Comparison of ENCODE assay signal across 8 cellular contexts in genomic region chr17:70169707-70170597, GRCh38. TPM values are rescaled to one million over a fixed set of nuclear protein-coding genes. Genes with fewer than 3 reads are reported as not detected.
DNase-seq lines count a peak whose midpoint lies in the region; ATAC-seq and TF ChIP-seq lines count a peak whose summit lies in the region.

No MANE protein-coding gene starts in this region.

- H3K27ac ChIP-seq in brain microvascular endothelial cell, result no peak overlapping the region
- H3K27ac ChIP-seq in stomach smooth muscle (ENCODE audit: low read length), result peak overlapping the region; percentile 43

- H3K4me1 ChIP-seq in stomach smooth muscle (ENCODE audit: control insufficient read depth, insufficient read depth, low read length), result peaks cover 10% of the 10 kb centered on the region

- in situ Hi-C loops in brain microvascular endothelial cell (cut with HindIII; ENCODE audit: low pct_ligation_motif_present, low sequenced_read_pairs), result no loop called here

- no peak for TF ChIP-seq CTCF in LNCaP clone FGC (IDR thresholded peaks at IDR 0.05; ENCODE audit: control insufficient read depth, extremely low read depth, insufficient read depth)
- no peak for TF ChIP-seq CTCF in brain microvascular endothelial cell (IDR thresholded peaks at IDR 0.05; ENCODE audit: low read depth, low read length, missing control alignments)

- intact Hi-C loops in left colon (cut with DNase I, micrococcal nuclease), result loop anchor here in 1 of 2 donors (10.0 kb wide), 1 partner anchor 385 kb away; no protein-coding TSS in a partner anchor

- H3K9ac ChIP-seq in stomach smooth muscle (ENCODE audit: low read length in 2 of 2), result peak overlapping the region; percentile 58 to 63

- H3K27me3 ChIP-seq in brain microvascular endothelial cell (replicated peaks) (no peaks in the 10 kb centered on the region), stomach smooth muscle (ENCODE audit: control insufficient read depth in 1 of 2, insufficient read depth in 2 of 2, low read length in 2 of 2) (no peaks in the 10 kb centered on the region)

- ATAC-seq in left colon (peak; percentile 46), HG02938 (IDR thresholded peaks at IDR 0.05; ENCODE audit: unreplicated experiment) (no peak), GM21447 (IDR thresholded peaks at IDR 0.05; ENCODE audit: unreplicated experiment) (no peak)

- peak; percentile 15 for DNase-seq in COLO668 (lab: John Stamatoyannopoulos, UW; ENCODE audit: unreplicated experiment)
- no peak for DNase-seq in LNCaP clone FGC (ENCODE audit: low read depth)
- DNase-seq in brain microvascular endothelial cell, result no peak
- no peak for DNase-seq in left colon
- no peak for DNase-seq in UCSD-AML1 (lab: John Stamatoyannopoulos, UW; ENCODE audit: unreplicated experiment)

- H3K9me3 ChIP-seq in stomach smooth muscle (ENCODE audit: control insufficient read depth in 2 of 2, low read length in 2 of 2), result no peaks in the 10 kb centered on the region

- H3K36me3 ChIP-seq in brain microvascular endothelial cell (replicated peaks), result no peaks in the 10 kb centered on the region
- no peaks in the 10 kb centered on the region for H3K36me3 ChIP-seq in stomach smooth muscle (ENCODE audit: control insufficient read depth in 2 of 2, insufficient read depth in 2 of 2, low read length in 2 of 2)

- H3K4me3 ChIP-seq in LNCaP clone FGC (ENCODE audit: low read depth, low read length) (peak overlapping the region; percentile 61), brain microvascular endothelial cell (ENCODE audit: low read depth, low read length) (peak overlapping the region; percentile 72), stomach smooth muscle (ENCODE audit: low read length in 2 of 2) (peak overlapping the region; percentile 79 to 85)

RNA-seq across cellular contexts. Expression of gene KCNJ2, which starts 0.6 kb away (rescaled TPM):
- 10 to 100 TPM; 17.6 to 25.8 TPM for total RNA-seq in left colon
